ENCODE assay signal across 24 cellular contexts in the genomic region with DNA sequence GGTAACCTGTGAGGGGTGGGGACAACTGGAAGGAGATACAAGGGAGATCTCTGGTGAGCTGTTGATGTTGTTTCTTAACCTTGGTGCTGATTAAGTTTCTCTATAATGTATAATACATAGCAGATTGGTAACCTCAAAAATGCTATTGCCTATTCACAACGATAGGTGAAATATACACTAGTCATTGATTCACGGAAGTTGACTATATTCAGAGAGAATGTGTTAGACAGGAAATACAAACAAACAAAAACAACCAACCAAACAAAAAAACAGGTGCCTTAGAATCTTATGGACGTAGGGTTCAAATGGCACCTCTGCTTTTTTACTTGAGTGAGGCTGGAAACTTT. TPM values are rescaled to one million over a fixed set of nuclear protein-coding genes. Genes with fewer than 3 reads are reported as not detected.
"Had no signal": no experiment of that assay in that cellular context is flagged by ENCODE, and none has a peak within 500 bp of the region (broad histone marks: within the 10 kb centered on the region; RNA-seq: fewer than 3 reads in every experiment).

No MANE protein-coding gene starts in this region.

- H3K27me3 Mint-ChIP-seq: activated naive CD8-positive, alpha-beta T cell treated with anti-CD3 and anti-CD28 coated beads, Interleukin-2, amount 50 U/mL, for 24 hours had no signal

- H3K27me3 ChIP-seq: neural progenitor cell, sigmoid colon had no signal

- ATAC-seq: activated naive CD8-positive, alpha-beta T cell treated with anti-CD3 and anti-CD28 coated beads, Interleukin-2, amount 50 U/mL, for 24 hours; activated T-cell treated with anti-CD3 and anti-CD28 coated beads, Interleukin-2, amount 50 U/mL, for 72 hours; heart right ventricle; naive thymus-derived CD8-positive, alpha-beta T cell; T-helper 17 cell had no signal

- H3K36me3 Mint-ChIP-seq: activated CD4-positive, alpha-beta memory T cell treated with anti-CD3 and anti-CD28 coated beads for 36 hours; activated naive CD4-positive, alpha-beta T cell treated with anti-CD3 and anti-CD28 coated beads, Interleukin-2, amount 10 ng/mL, durations not matched to agents 7 days and 5 days; brain; mesothelial cell of epicardium; neural progenitor cell; type B pancreatic cell had no signal

- H3K4me3 ChIP-seq: heart right ventricle, neural progenitor cell, sigmoid colon, thoracic aorta had no signal

- H3K9me3 Mint-ChIP-seq: activated CD4-positive, alpha-beta memory T cell treated with anti-CD3 and anti-CD28 coated beads for 36 hours; activated naive CD4-positive, alpha-beta T cell treated with anti-CD3 and anti-CD28 coated beads, Interleukin-2, amount 10 ng/mL, durations not matched to agents 7 days and 5 days; activated naive CD8-positive, alpha-beta T cell treated with anti-CD3 and anti-CD28 coated beads, Interleukin-2, amount 50 U/mL, for 24 hours; brain; mesothelial cell of epicardium; naive thymus-derived CD8-positive, alpha-beta T cell; neural progenitor cell had no signal

- H3K27ac ChIP-seq: heart right ventricle, neural progenitor cell, sigmoid colon, thoracic aorta had no signal

- H3K4me1 Mint-ChIP-seq: activated naive CD4-positive, alpha-beta T cell treated with anti-CD3 and anti-CD28 coated beads, Interleukin-2, amount 10 ng/mL, durations not matched to agents 7 days and 5 days; activated naive CD8-positive, alpha-beta T cell treated with anti-CD3 and anti-CD28 coated beads, Interleukin-2, amount 50 U/mL, for 24 hours; brain; naive thymus-derived CD8-positive, alpha-beta T cell; T-helper 17 cell had no signal

- DNase-seq: activated CD4-positive, alpha-beta memory T cell treated with anti-CD3 and anti-CD28 coated beads for 36 hours; activated CD4-positive, alpha-beta T cell treated with anti-CD3 and anti-CD28 coated beads for 48 hours; activated effector memory CD4-positive, alpha-beta T cell treated with anti-CD3 and anti-CD28 coated beads, Interleukin-2, amount 50 U/mL, for 16 hours; activated naive CD4-positive, alpha-beta T cell treated with anti-CD3 and anti-CD28 coated beads, Interleukin-2, amount 10 ng/mL, durations not matched to agents 7 days and 5 days; activated naive CD8-positive, alpha-beta T cell treated with anti-CD3 and anti-CD28 coated beads, Interleukin-2, amount 50 U/mL, for 24 hours; activated T-cell treated with anti-CD3 and anti-CD28 coated beads, Interleukin-2, amount 50 U/mL, for 72 hours; central memory CD4-positive, alpha-beta T cell; effector memory CD4-positive, alpha-beta T cell; foreskin fibroblast; heart right ventricle; kidney; naive thymus-derived CD8-positive, alpha-beta T cell; posterior cingulate gyrus; sigmoid colon; stimulated activated CD4-positive, alpha-beta T cell treated with anti-CD3 and anti-CD28 coated beads, Interleukin-2, amount 100 ng/mL, for 48 hours; stimulated activated naive CD4-positive, alpha-beta T cell; SW 1271; T-helper 17 cell had no signal

- H3K4me1 ChIP-seq: neural progenitor cell, sigmoid colon had no signal

- H3K27ac Mint-ChIP-seq: activated CD4-positive, alpha-beta memory T cell treated with anti-CD3 and anti-CD28 coated beads for 36 hours; activated naive CD4-positive, alpha-beta T cell treated with anti-CD3 and anti-CD28 coated beads, Interleukin-2, amount 10 ng/mL, durations not matched to agents 7 days and 5 days; activated naive CD8-positive, alpha-beta T cell treated with anti-CD3 and anti-CD28 coated beads, Interleukin-2, amount 50 U/mL, for 24 hours; activated T-cell treated with anti-CD3 and anti-CD28 coated beads, Interleukin-2, amount 50 U/mL, for 72 hours; mesothelial cell of epicardium; naive thymus-derived CD8-positive, alpha-beta T cell; neural progenitor cell; T-helper 17 cell; type B pancreatic cell had no signal

- H3K4me3 Mint-ChIP-seq: activated CD4-positive, alpha-beta memory T cell treated with anti-CD3 and anti-CD28 coated beads for 36 hours; activated naive CD4-positive, alpha-beta T cell treated with anti-CD3 and anti-CD28 coated beads, Interleukin-2, amount 10 ng/mL, durations not matched to agents 7 days and 5 days; activated naive CD8-positive, alpha-beta T cell treated with anti-CD3 and anti-CD28 coated beads, Interleukin-2, amount 50 U/mL, for 24 hours; activated T-cell treated with anti-CD3 and anti-CD28 coated beads, Interleukin-2, amount 50 U/mL, for 72 hours; brain; mesothelial cell of epicardium; naive thymus-derived CD8-positive, alpha-beta T cell; neural progenitor cell; T-helper 17 cell; type B pancreatic cell had no signal

- H3K36me3 ChIP-seq: heart right ventricle, neural progenitor cell, sigmoid colon, thoracic aorta had no signal

- H3K9me3 ChIP-seq: heart right ventricle, sigmoid colon, thoracic aorta had no signal

RNA-seq across cellular contexts. Expression of a gene that starts 21.5 kb away (rescaled TPM):
- total RNA-seq: activated CD4-positive, alpha-beta memory T cell treated with anti-CD3 and anti-CD28 coated beads for 36 hours; activated T-cell treated with anti-CD3 and anti-CD28 coated beads, Interleukin-2, amount 50 U/mL, for 72 hours; heart right ventricle; naive thymus-derived CD8-positive, alpha-beta T cell; sigmoid colon; T-helper 17 cell; thoracic aorta had no signal

RNA-seq across cellular contexts. Expression of a gene that starts 45.3 kb away (rescaled TPM):
- total RNA-seq: endothelial cell of umbilical vein had no signal
